Comparison of ENCODE assay signal across 13 cellular contexts in the genomic region with DNA sequence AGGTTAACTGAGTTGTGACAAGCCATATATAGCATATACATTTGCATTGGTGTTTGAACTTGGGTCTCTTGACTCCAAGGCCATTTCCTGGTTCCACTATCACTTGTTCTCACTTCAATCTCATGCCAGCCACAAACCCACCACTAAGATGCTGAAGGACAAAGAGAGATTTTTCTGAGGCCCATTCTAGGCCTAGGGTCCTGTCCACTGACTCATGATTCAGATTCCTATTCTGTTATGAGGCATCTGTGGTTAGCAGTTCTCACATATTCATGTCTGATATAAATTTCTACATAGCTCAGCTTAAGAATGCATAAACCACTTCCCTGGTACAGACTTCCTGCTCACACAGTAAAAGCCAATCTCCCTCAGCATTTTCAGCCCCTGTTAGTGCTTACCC.
DNase-seq lines count a peak whose midpoint lies in the region; ATAC-seq and TF ChIP-seq lines count a peak whose summit lies in the region.
"Had no signal": no experiment of that assay in that cellular context is flagged by ENCODE, and none has a peak within 500 bp of the region (broad histone marks: within the 10 kb centered on the region; RNA-seq: fewer than 3 reads in every experiment).

No MANE protein-coding gene starts in this region.

- no peak overlapping the region for H3K4me3 Mint-ChIP-seq in effector memory CD8-positive, alpha-beta T cell

- no peaks in the 10 kb centered on the region for H3K36me3 ChIP-seq in gastrocnemius medialis

- H3K4me1 ChIP-seq in gastrocnemius medialis = no peaks in the 10 kb centered on the region
- H3K4me1 ChIP-seq: parathyroid adenoma had no signal

- H3K9me3 Mint-ChIP-seq in effector memory CD8-positive, alpha-beta T cell = peaks cover 0 to 2% of the 10 kb centered on the region in 2 donors

- H3K27ac Mint-ChIP-seq in effector memory CD8-positive, alpha-beta T cell = no peak overlapping the region

- peak; percentile 51 for DNase-seq in A172 (ENCODE audit: low spot score)
- peak in 1 of 3 experiments; percentile 5 for DNase-seq in effector memory CD8-positive, alpha-beta T cell
- no peak for DNase-seq in stimulated activated CD4-positive, alpha-beta T cell treated with anti-CD3 and anti-CD28 coated beads, Interleukin-4, amount 100 ng/mL, for 1 hour
- DNase-seq in 8988T = no peak
- no peak for DNase-seq in gastrocnemius medialis
- no peak for DNase-seq in NCI-H2081 treated with DMSO at 0.1 percent for 48 hours (lab: John Stamatoyannopoulos, UW)
- DNase-seq: activated CD8-positive, alpha-beta memory T cell treated with anti-CD3 and anti-CD28 coated beads for 24 hours; central memory CD4-positive, alpha-beta T cell; NCI-H1436 treated with DMSO at 0.1 percent for 48 hours; Right ventricle myocardium superior had no signal

- H3K9me3 ChIP-seq in gastrocnemius medialis = no peaks in the 10 kb centered on the region

- peaks cover 0 to 13% of the 10 kb centered on the region in 2 donors for H3K4me1 Mint-ChIP-seq in effector memory CD8-positive, alpha-beta T cell (ENCODE audit: low read depth in 2 of 2)

- no peak overlapping the region for H3K4me3 ChIP-seq in gastrocnemius medialis

- no peak for TF ChIP-seq POLR2A in gastrocnemius medialis (IDR thresholded peaks at IDR 0.05)

- intact Hi-C loops in gastrocnemius medialis (cut with DNase I; ENCODE audit: low total_unique reads) = no loop called here

- TF ChIP-seq CTCF in gastrocnemius medialis (IDR thresholded peaks at IDR 0.05 in 4 of 5, conservative IDR thresholded peaks at IDR 0.05 in 1 of 5) = no peak

- no peak overlapping the region for H3K27ac ChIP-seq in gastrocnemius medialis
- H3K27ac ChIP-seq: parathyroid adenoma had no signal

- ATAC-seq in GM19025 (IDR thresholded peaks at IDR 0.05; ENCODE audit: low read depth, unreplicated experiment) (peak; percentile 50), HG03442 (IDR thresholded peaks at IDR 0.05; ENCODE audit: unreplicated experiment) (peak; percentile 69), gastrocnemius medialis (no peak)
- ATAC-seq in effector memory CD8-positive, alpha-beta T cell (replicated peaks) = peak; percentile 82

- no peaks in the 10 kb centered on the region for H3K36me3 Mint-ChIP-seq in effector memory CD8-positive, alpha-beta T cell (ENCODE audit: insufficient read depth)

- no peaks in the 10 kb centered on the region for H3K27me3 ChIP-seq in gastrocnemius medialis

- in situ Hi-C loops in gastrocnemius medialis (cut with MboI; ENCODE audit: low sequenced_read_pairs in 4 of 4) = no loop called here

- H3K27me3 Mint-ChIP-seq in effector memory CD8-positive, alpha-beta T cell = no peaks in the 10 kb centered on the region

Comparison
In these comparisons a context has a peak if more than half of its experiments do, and no peak if none do; other contexts are left out.
1. ATAC-seq: peak in GM19025 (single experiment), HG03442 (single experiment) and effector memory CD8-positive, alpha-beta T cell (single experiment); none in gastrocnemius medialis (0 of 2).